ENCODE assay signal across 1 cellular context in the genomic region with DNA sequence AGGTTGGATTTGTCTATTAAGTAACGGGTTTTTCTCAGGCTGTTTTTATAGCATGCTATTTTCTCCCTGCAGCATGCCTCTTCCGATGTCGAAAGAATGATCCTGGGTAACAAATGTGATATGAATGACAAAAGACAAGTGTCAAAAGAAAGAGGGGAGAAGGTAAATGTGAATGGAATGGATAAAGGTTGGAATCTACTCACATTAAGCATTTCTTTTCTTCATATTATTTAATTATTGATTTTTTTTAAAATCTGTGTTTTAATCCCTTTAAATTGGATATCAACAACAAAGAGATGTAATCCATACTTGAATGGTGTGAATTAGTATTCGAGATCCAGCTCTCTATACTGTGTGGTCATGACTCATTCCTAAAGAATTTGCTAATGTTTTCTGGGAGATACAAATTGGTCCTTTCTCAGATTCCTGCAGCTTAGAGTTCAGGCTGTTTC.
TF ChIP-seq lines count a peak whose summit lies in the region.

No MANE protein-coding gene starts in this region.

TF ChIP-seq in neural cell, 6 proteins besides CTCF, POLR2A, EP300 and RAD21:
- no peak for TF ChIP-seq SMC3 (conservative IDR thresholded peaks at IDR 0.05; ENCODE audit: poor library complexity)
- TF ChIP-seq TAF1 (IDR thresholded peaks at IDR 0.05; ENCODE audit: low read depth) = no peak
- no peak for TF ChIP-seq REST (IDR thresholded peaks at IDR 0.05; ENCODE audit: borderline replicate concordance)
TF ChIP-seq in neural cell: peak in this region for 0.
